Comparison of ENCODE assay signal across 18 cellular contexts in genomic region chr4:5018096-5018495, GRCh38. TPM values are rescaled to one million over a fixed set of nuclear protein-coding genes. Genes with fewer than 3 reads are reported as not detected.
DNase-seq lines count a peak whose midpoint lies in the region; ATAC-seq and TF ChIP-seq lines count a peak whose summit lies in the region.
"Had no signal": no experiment of that assay in that cellular context is flagged by ENCODE, and none has a peak within 500 bp of the region (broad histone marks: within the 10 kb centered on the region; RNA-seq: fewer than 3 reads in every experiment).

No MANE protein-coding gene starts in this region.

- peak; percentile 72 for TF ChIP-seq CTCF in chondrocyte (IDR thresholded peaks at IDR 0.05)
- peak; percentile 5 for TF ChIP-seq CTCF in osteoblast (IDR thresholded peaks at IDR 0.05; ENCODE audit: extremely low read depth, low read depth, low read length)
- no peak for TF ChIP-seq CTCF in GM13977 (IDR thresholded peaks at IDR 0.05; ENCODE audit: extremely low read depth, insufficient read depth, missing control alignments)

- no peak overlapping the region for H3K27ac ChIP-seq in osteoblast (ENCODE audit: low read depth, low read length)
- H3K27ac ChIP-seq in effector memory CD4-positive, alpha-beta T cell (ENCODE audit: insufficient read depth, low read length, poor library complexity, severe bottlenecking) = no peak overlapping the region
- H3K27ac ChIP-seq: epithelial cell of prostate, testis had no signal

- peaks cover 3% of the 10 kb centered on the region for H3K4me1 ChIP-seq in osteoblast (ENCODE audit: insufficient read depth, low read length)
- H3K4me1 ChIP-seq in effector memory CD4-positive, alpha-beta T cell (ENCODE audit: control insufficient read depth, insufficient read depth, low read length, poor library complexity, severe bottlenecking) = no peaks in the 10 kb centered on the region

- peaks cover 16% of the 10 kb centered on the region for H3K27me3 ChIP-seq in osteoblast (ENCODE audit: insufficient read depth, low read length)
- H3K27me3 ChIP-seq in effector memory CD4-positive, alpha-beta T cell (replicated peaks; ENCODE audit: control insufficient read depth, insufficient read depth, low read length, poor library complexity, severe bottlenecking) = no peaks in the 10 kb centered on the region
- H3K27me3 ChIP-seq: testis had no signal

- peaks cover 5% of the 10 kb centered on the region for H3K36me3 Mint-ChIP-seq in chondrocyte (ENCODE audit: low read depth)
- H3K36me3 Mint-ChIP-seq: activated naive CD8-positive, alpha-beta T cell treated with anti-CD3 and anti-CD28 coated beads, Interleukin-2, amount 10 ng/mL, durations not matched to agents 7 days and 5 days; CD4-positive, alpha-beta memory T cell had no signal

- peaks cover 22% of the 10 kb centered on the region for H3K4me1 Mint-ChIP-seq in chondrocyte (ENCODE audit: low read depth)
- H3K4me1 Mint-ChIP-seq: CD4-positive, alpha-beta memory T cell had no signal

- no peak for ATAC-seq in HG03378 (IDR thresholded peaks at IDR 0.05; ENCODE audit: unreplicated experiment)
- ATAC-seq: Panc1 had no signal

- no peak overlapping the region for H3K27ac Mint-ChIP-seq in chondrocyte (ENCODE audit: unreplicated experiment)
- H3K27ac Mint-ChIP-seq: activated naive CD8-positive, alpha-beta T cell treated with anti-CD3 and anti-CD28 coated beads, Interleukin-2, amount 10 ng/mL, durations not matched to agents 7 days and 5 days; activated T-cell treated with anti-CD3 and anti-CD28 coated beads, Interleukin-2, amount 50 U/mL, for 24 hours; CD4-positive, alpha-beta memory T cell; T-helper 1 cell treated with Interleukin-12 subunit alpha and Interleukin-12 subunit beta and Interleukin-4 antibody, amounts not matched to agents 30 μg/mL and 1 μg/mL, for 36 hours had no signal

- no peaks in the 10 kb centered on the region for H3K79me2 ChIP-seq in osteoblast (ENCODE audit: insufficient read depth, low read length)

- in situ Hi-C loops in GM13977 (cut with MboI; ENCODE audit: low pct_unique_long_range_greater_than_20kb, low sequenced_read_pairs, unreplicated experiment) = no loop called here

- H3K4me2 ChIP-seq in osteoblast (ENCODE audit: insufficient read depth, low read length) = no peak overlapping the region

- H4K20me1 ChIP-seq in osteoblast (ENCODE audit: insufficient read depth, low read length) = no peaks in the 10 kb centered on the region

- no peaks in the 10 kb centered on the region for H3K27me3 Mint-ChIP-seq in chondrocyte (ENCODE audit: low read depth)

- H2AFZ ChIP-seq in osteoblast (ENCODE audit: low read length) = no peak overlapping the region

- peak; percentile 6 for DNase-seq in ELR (ENCODE audit: low read depth)
- peak; percentile 14 to 58 for DNase-seq in NCI-H526 (lab: John Stamatoyannopoulos, UW)
- no peak for DNase-seq in chondrocyte (ENCODE audit: low spot score)
- DNase-seq in osteoblast (ENCODE audit: insufficient read length, low spot score, missing footprints) = no peak
- DNase-seq in effector memory CD4-positive, alpha-beta T cell = no peak
- no peak for DNase-seq in GM13977 (ENCODE audit: low spot score)
- DNase-seq: activated CD4-positive, alpha-beta T cell treated with anti-CD3 and anti-CD28 coated beads for 48 hours; activated naive CD8-positive, alpha-beta T cell treated with anti-CD3 and anti-CD28 coated beads, Interleukin-2, amount 10 ng/mL, durations not matched to agents 7 days and 5 days; activated T-cell treated with anti-CD3 and anti-CD28 coated beads, Interleukin-2, amount 50 U/mL, for 24 hours; CD4-positive, alpha-beta memory T cell; GF-D8; NCI-H345; stimulated activated CD4-positive, alpha-beta T cell treated with anti-CD3 and anti-CD28 coated beads, Interleukin-1b, Interleukin-23, amount 100 ng/mL, for 48 hours; testis had no signal

- H3K9me3 Mint-ChIP-seq in chondrocyte (ENCODE audit: low read depth) = peaks cover 5% of the 10 kb centered on the region
- H3K9me3 Mint-ChIP-seq: activated naive CD8-positive, alpha-beta T cell treated with anti-CD3 and anti-CD28 coated beads, Interleukin-2, amount 10 ng/mL, durations not matched to agents 7 days and 5 days; activated T-cell treated with anti-CD3 and anti-CD28 coated beads, Interleukin-2, amount 50 U/mL, for 24 hours; T-helper 1 cell treated with Interleukin-12 subunit alpha and Interleukin-12 subunit beta and Interleukin-4 antibody, amounts not matched to agents 30 μg/mL and 1 μg/mL, for 36 hours had no signal

- H3K4me3 Mint-ChIP-seq in chondrocyte (ENCODE audit: unreplicated experiment) = peak overlapping the region; percentile 62
- H3K4me3 Mint-ChIP-seq: activated naive CD8-positive, alpha-beta T cell treated with anti-CD3 and anti-CD28 coated beads, Interleukin-2, amount 10 ng/mL, durations not matched to agents 7 days and 5 days; activated T-cell treated with anti-CD3 and anti-CD28 coated beads, Interleukin-2, amount 50 U/mL, for 24 hours; CD4-positive, alpha-beta memory T cell; T-helper 1 cell treated with Interleukin-12 subunit alpha and Interleukin-12 subunit beta and Interleukin-4 antibody, amounts not matched to agents 30 μg/mL and 1 μg/mL, for 36 hours had no signal

- no peaks in the 10 kb centered on the region for H3K36me3 ChIP-seq in osteoblast (ENCODE audit: insufficient read depth, low read length)
- H3K36me3 ChIP-seq in effector memory CD4-positive, alpha-beta T cell (ENCODE audit: control insufficient read depth, insufficient read depth, low read length) = no peaks in the 10 kb centered on the region

- peaks cover 5% of the 10 kb centered on the region for H3K9me3 ChIP-seq in osteoblast (ENCODE audit: low read depth, low read length)
- H3K9me3 ChIP-seq in effector memory CD4-positive, alpha-beta T cell (ENCODE audit: control insufficient read depth, low read length) = no peaks in the 10 kb centered on the region
- H3K9me3 ChIP-seq: testis had no signal

- H3K4me3 ChIP-seq in osteoblast (ENCODE audit: insufficient read depth, low read length) = no peak overlapping the region
- H3K4me3 ChIP-seq in effector memory CD4-positive, alpha-beta T cell (ENCODE audit: insufficient read depth, low read depth, low read length, poor library complexity, severe bottlenecking) = no peak overlapping the region
- H3K4me3 ChIP-seq: testis had no signal

RNA-seq across cellular contexts. Expression of gene CYTL1, which starts 1.2 kb away (rescaled TPM):
- total RNA-seq in chondrocyte = 49.9 to 67.7 TPM (median 67.3 TPM) in 3 replicates
- total RNA-seq in osteoblast = 0.36 and 15.3 TPM in 2 replicates
- total RNA-seq: activated naive CD8-positive, alpha-beta T cell treated with anti-CD3 and anti-CD28 coated beads, Interleukin-2, amount 10 ng/mL, durations not matched to agents 7 days and 5 days; CD4-positive, alpha-beta memory T cell had no signal

RNA-seq across cellular contexts. Expression of gene STK32B, which starts 33.2 kb away (rescaled TPM):
- total RNA-seq in chondrocyte = 13.1 to 14.7 TPM (median 14.2 TPM) in 3 replicates
- 1.1 and 2.7 TPM in 2 replicates for total RNA-seq in osteoblast
- total RNA-seq: activated naive CD8-positive, alpha-beta T cell treated with anti-CD3 and anti-CD28 coated beads, Interleukin-2, amount 10 ng/mL, durations not matched to agents 7 days and 5 days; CD4-positive, alpha-beta memory T cell had no signal

Comparison
In these comparisons a context has a peak if more than half of its experiments do, and no peak if none do; other contexts are left out.
1. DNase-seq: peak in ELR (single experiment) and NCI-H526 (2 of 2); none in chondrocyte (single experiment), osteoblast (single experiment), effector memory CD4-positive, alpha-beta T cell (0 of 3) and GM13977 (single experiment).